8 cellular contexts compared by ENCODE assay signal in the genomic region with DNA sequence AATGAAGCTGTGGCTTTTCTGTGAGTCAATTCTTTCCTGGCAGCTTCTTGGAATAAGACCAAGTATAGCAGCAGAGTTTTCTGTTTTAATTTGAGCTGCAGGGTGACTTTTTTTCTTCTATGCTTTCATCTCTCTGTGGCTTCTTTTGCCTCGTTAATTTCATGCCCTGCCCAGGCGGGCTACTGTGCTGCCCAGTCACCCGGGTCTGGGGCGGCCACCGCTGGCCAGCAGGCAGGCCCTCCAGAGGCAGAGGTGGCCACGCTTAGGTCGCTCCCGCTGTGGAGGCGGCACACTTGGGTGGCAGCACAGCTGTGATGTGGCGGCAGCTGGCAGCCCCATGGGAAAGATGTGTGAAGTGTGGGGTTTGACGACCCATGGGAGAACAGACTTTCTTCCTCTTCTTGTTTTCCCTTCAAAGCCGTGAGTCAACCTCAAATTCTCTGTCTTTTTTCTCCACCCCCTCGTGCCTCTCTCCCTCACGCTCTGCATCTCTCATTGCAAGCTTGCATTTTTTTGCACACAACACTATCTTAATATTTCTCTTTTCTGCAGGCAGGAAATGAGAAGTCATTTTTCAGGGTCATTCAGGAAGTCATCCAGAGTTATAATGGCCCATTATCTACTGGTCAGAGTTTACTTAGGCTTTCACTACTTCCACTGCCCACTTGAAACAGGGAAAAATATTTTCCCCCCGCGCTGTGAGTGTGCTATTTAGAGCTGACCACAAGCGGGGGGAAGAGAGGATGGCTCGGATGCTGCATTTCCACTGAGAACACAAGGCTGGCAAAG.
DNase-seq lines count a peak whose midpoint lies in the region; ATAC-seq and TF ChIP-seq lines count a peak whose summit lies in the region.

No MANE protein-coding gene starts in this region.

- no peaks in the 10 kb centered on the region for H3K36me3 Mint-ChIP-seq in immature natural killer cell

- H3K27me3 Mint-ChIP-seq in immature natural killer cell (ENCODE audit: low read depth in 3 of 3): peaks cover 0 to 4% (median 4%) of the 10 kb centered on the region in 3 donors

- peak overlapping the region; percentile 65 to 77 (median 70) for H3K4me3 Mint-ChIP-seq in immature natural killer cell

- H3K27ac Mint-ChIP-seq in immature natural killer cell: peak overlapping the region in 4 of 6 donors; percentile 9 to 83 (median 82)

- no peak for TF ChIP-seq POLR2A in thyroid gland (IDR thresholded peaks at IDR 0.05)

- H3K4me3 ChIP-seq in adipocyte (ENCODE audit: low read length) (peak overlapping the region; percentile 72), thyroid gland (replicated peaks in 1 of 3) (no peak overlapping the region)

- ATAC-seq in GM19467 (IDR thresholded peaks at IDR 0.05; ENCODE audit: unreplicated experiment): peak; percentile 68
- ATAC-seq in HG03565 (IDR thresholded peaks at IDR 0.05; ENCODE audit: unreplicated experiment): peak; percentile 53

- no peak for TF ChIP-seq CTCF in thyroid gland (IDR thresholded peaks at IDR 0.05)

- H3K9me3 Mint-ChIP-seq in immature natural killer cell: no peaks in the 10 kb centered on the region

- peak; percentile 61 for DNase-seq in GM04503 (ENCODE audit: low read depth)
- peak; percentile 79 for DNase-seq in adipocyte (ENCODE audit: low read depth)
- peak; percentile 17 to 22 (median 18) for DNase-seq in immature natural killer cell
- DNase-seq in thyroid gland: peak; percentile 66 to 79
- no peak for DNase-seq in hippocampal formation (lab: John Stamatoyannopoulos, UW)
- DNase-seq in DMS153 treated with DMSO at 0.1 percent for 48 hours (lab: John Stamatoyannopoulos, UW; ENCODE audit: unreplicated experiment): no peak

- WGBS in thyroid gland, 2 donors: 23 to 37% methylated on average over 17 to 18 of the region's 18 CpGs

- peaks cover 20 to 34% of the 10 kb centered on the region in 2 donors for H3K4me1 Mint-ChIP-seq in immature natural killer cell

- H3K27me3 ChIP-seq in adipocyte (replicated peaks; ENCODE audit: control insufficient read depth, insufficient read depth, low read length) (no peaks in the 10 kb centered on the region), thyroid gland (no peaks in the 10 kb centered on the region)

- peak overlapping the region; percentile 79 for H3K9ac ChIP-seq in adipocyte (ENCODE audit: low read length)

- peaks cover 54% of the 10 kb centered on the region for H3K4me1 ChIP-seq in adipocyte (ENCODE audit: control insufficient read depth, insufficient read depth, low read length)
- peaks cover 34 to 52% of the 10 kb centered on the region in 2 donors for H3K4me1 ChIP-seq in thyroid gland

- H3K36me3 ChIP-seq in adipocyte (ENCODE audit: control insufficient read depth, insufficient read depth, low read length, severe bottlenecking) (peaks cover 5% of the 10 kb centered on the region), thyroid gland (no peaks in the 10 kb centered on the region)

- H3K9me3 ChIP-seq in adipocyte (ENCODE audit: control insufficient read depth, low read length) (no peaks in the 10 kb centered on the region), thyroid gland (no peaks in the 10 kb centered on the region)

- peak overlapping the region in 2 of 3 donors; percentile 39 to 68 for H3K27ac ChIP-seq in thyroid gland

- intact Hi-C loops in thyroid gland (cut with DNase I): no loop called here

Comparison
In these comparisons a context has a peak if more than half of its experiments do, and no peak if none do; other contexts are left out.
1. DNase-seq: peak in GM04503 (single experiment), adipocyte (single experiment), immature natural killer cell (3 of 3) and thyroid gland (2 of 2); none in hippocampal formation (0 of 2) and DMS153 treated with DMSO at 0.1 percent for 48 hours (single experiment).